ENCODE assay signal across 1 cellular context in genomic region chr19:49364083-49364687, GRCh38.
TF ChIP-seq lines count a peak whose summit lies in the region.

No MANE protein-coding gene starts in this region.

TF ChIP-seq in endothelial cell of umbilical vein, 7 proteins besides CTCF, POLR2A, EP300 and RAD21:
- no peak for TF ChIP-seq GATA2 (IDR thresholded peaks at IDR 0.05; ENCODE audit: insufficient read depth, insufficient read length, low read depth, low read length)
- TF ChIP-seq JUN (IDR thresholded peaks at IDR 0.05; ENCODE audit: borderline replicate concordance, insufficient read depth, insufficient read length, low read depth) = no peak
TF ChIP-seq in endothelial cell of umbilical vein: peak in this region for 0.
